8 cellular contexts compared by ENCODE assay signal in genomic region chr3:146757759-146758158, GRCh38.
"Had no signal": no experiment of that assay in that cellular context is flagged by ENCODE, and none has a peak within 500 bp of the region (broad histone marks: within the 10 kb centered on the region; RNA-seq: fewer than 3 reads in every experiment).

No MANE protein-coding gene starts in this region.

- H3K27ac Mint-ChIP-seq: IgD-negative memory B cell had no signal

- H3K9ac ChIP-seq: KMS-11 had no signal

- H3K27ac ChIP-seq: HL-60, KMS-11 had no signal

- H3K4me3 Mint-ChIP-seq: IgD-negative memory B cell had no signal

- H3K4me2 ChIP-seq: KMS-11 had no signal

- DNase-seq: IMR-90, KBM-7, KG1 had no signal

- H3K4me3 ChIP-seq: K562 had no signal

- H3K36me3 Mint-ChIP-seq: IgD-negative memory B cell had no signal

- ATAC-seq: HepG2, K562 had no signal

- H3K4me1 Mint-ChIP-seq: IgD-negative memory B cell had no signal
